ENCODE assay signal across 1 cellular context in the genomic region with DNA sequence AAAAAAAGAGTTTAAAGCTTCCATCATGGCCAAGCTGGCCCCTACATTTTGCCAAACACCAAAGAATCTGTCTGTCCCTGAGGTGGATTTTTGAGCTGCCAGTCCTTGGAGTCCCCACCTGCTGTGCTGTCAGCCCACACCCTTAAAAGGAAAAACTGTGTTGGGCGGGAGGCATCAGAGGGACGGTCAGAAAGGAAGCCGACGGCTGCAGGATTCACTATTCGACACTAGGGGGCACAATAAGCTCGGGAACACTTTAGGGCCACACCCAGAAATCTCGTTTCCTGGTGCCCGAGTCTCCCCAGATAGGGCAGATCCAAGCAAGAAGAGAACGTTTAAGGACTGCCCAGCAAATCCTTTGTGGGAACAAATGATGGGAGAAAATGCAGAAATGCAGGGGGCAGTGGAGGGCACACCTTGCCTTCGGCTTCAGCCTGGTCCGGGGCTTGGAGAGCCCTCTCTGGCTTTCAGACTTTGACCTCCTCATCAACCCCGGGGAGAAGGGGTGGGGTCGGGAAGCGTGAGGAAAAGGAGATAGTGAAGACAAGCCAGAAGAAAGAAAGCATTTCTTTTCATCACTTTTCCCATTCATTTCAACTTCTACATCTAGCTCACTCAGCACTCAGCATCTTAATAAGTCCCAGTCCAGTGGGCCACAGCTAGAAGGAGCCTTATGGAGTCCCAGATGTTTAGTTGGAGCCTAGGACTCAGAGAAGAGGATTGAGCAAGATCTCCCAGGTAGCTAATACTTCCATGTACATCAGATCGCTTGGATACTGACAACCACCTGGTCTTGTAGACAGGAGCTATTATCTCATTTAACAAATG.
A peak's percentile ranks its signal among the peaks of the same experiment; 100 is the strongest.
TF ChIP-seq lines count a peak whose summit lies in the region.

No MANE protein-coding gene starts in this region.

TF ChIP-seq in HepG2, 621 proteins besides CTCF, POLR2A, EP300 and RAD21 (continued from another document):
- TF ChIP-seq, protein P1, sequence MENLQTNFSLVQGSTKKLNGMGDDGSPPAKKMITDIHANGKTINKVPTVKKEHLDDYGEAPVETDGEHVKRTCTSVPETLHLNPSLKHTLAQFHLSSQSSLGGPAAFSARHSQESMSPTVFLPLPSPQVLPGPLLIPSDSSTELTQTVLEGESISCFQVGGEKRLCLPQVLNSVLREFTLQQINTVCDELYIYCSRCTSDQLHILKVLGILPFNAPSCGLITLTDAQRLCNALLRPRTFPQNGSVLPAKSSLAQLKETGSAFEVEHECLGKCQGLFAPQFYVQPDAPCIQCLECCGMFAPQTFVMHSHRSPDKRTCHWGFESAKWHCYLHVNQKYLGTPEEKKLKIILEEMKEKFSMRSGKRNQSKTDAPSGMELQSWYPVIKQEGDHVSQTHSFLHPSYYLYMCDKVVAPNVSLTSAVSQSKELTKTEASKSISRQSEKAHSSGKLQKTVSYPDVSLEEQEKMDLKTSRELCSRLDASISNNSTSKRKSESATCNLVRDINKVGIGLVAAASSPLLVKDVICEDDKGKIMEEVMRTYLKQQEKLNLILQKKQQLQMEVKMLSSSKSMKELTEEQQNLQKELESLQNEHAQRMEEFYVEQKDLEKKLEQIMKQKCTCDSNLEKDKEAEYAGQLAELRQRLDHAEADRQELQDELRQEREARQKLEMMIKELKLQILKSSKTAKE (CRISPR knock-in tag; IDR thresholded peaks at IDR 0.05; ENCODE audit: borderline replicate concordance), result no peak
- TF ChIP-seq ZNF563 (CRISPR knock-in tag; IDR thresholded peaks at IDR 0.05) (no peak), ZNF143 (CRISPR knock-in tag; IDR thresholded peaks at IDR 0.05) (no peak), ZNF337 (CRISPR knock-in tag; IDR thresholded peaks at IDR 0.05; ENCODE audit: borderline replicate concordance, low read depth) (no peak), ZNF546 (CRISPR knock-in tag; conservative IDR thresholded peaks at IDR 0.05) (no peak), NONO (IDR thresholded peaks at IDR 0.05) (no peak), NONO (CRISPR knock-in tag; conservative IDR thresholded peaks at IDR 0.05) (no peak), ZBTB42 (CRISPR knock-in tag; IDR thresholded peaks at IDR 0.05) (no peak), FOSL2 (CRISPR knock-in tag; IDR thresholded peaks at IDR 0.05) (0 out of 2 replicates have a peak, but pooled peaks have one; percentile 9), SALL1 (CRISPR knock-in tag; IDR thresholded peaks at IDR 0.05) (peak; percentile 50; the same call in 1 of the 2 replicates), HMGA1 (CRISPR knock-in tag; conservative IDR thresholded peaks at IDR 0.05) (no peak), ZC3H13 (CRISPR knock-in tag; IDR thresholded peaks at IDR 0.05) (no peak), XBP1 (CRISPR knock-in tag; IDR thresholded peaks at IDR 0.05) (no peak), HOXA7 (CRISPR knock-in tag; IDR thresholded peaks at IDR 0.05) (no peak), ZNF335 (CRISPR knock-in tag; IDR thresholded peaks at IDR 0.05) (peak; percentile 37; the same call in 1 of the 2 replicates), ZSCAN31 (CRISPR knock-in tag; IDR thresholded peaks at IDR 0.05; ENCODE audit: low read depth) (no peak), RBM22 (optimal IDR thresholded peaks at IDR 0.05; ENCODE audit: low read length) (no peak), ZNF496 (CRISPR knock-in tag; IDR thresholded peaks at IDR 0.05; ENCODE audit: insufficient replicate concordance) (no peak), MBD4 (IDR thresholded peaks at IDR 0.05; ENCODE audit: borderline replicate concordance, low read length) (no peak), ZNF331 (CRISPR knock-in tag; IDR thresholded peaks at IDR 0.05) (0 out of 2 replicates have a peak, but pooled peaks have one; percentile 23), ZKSCAN5 (CRISPR knock-in tag; IDR thresholded peaks at IDR 0.05) (no peak), ZNF7 (CRISPR knock-in tag; IDR thresholded peaks at IDR 0.05) (no peak), ARHGAP35 (CRISPR knock-in tag; IDR thresholded peaks at IDR 0.05; ENCODE audit: borderline replicate concordance) (no peak)
- TF ChIP-seq, protein P2, sequence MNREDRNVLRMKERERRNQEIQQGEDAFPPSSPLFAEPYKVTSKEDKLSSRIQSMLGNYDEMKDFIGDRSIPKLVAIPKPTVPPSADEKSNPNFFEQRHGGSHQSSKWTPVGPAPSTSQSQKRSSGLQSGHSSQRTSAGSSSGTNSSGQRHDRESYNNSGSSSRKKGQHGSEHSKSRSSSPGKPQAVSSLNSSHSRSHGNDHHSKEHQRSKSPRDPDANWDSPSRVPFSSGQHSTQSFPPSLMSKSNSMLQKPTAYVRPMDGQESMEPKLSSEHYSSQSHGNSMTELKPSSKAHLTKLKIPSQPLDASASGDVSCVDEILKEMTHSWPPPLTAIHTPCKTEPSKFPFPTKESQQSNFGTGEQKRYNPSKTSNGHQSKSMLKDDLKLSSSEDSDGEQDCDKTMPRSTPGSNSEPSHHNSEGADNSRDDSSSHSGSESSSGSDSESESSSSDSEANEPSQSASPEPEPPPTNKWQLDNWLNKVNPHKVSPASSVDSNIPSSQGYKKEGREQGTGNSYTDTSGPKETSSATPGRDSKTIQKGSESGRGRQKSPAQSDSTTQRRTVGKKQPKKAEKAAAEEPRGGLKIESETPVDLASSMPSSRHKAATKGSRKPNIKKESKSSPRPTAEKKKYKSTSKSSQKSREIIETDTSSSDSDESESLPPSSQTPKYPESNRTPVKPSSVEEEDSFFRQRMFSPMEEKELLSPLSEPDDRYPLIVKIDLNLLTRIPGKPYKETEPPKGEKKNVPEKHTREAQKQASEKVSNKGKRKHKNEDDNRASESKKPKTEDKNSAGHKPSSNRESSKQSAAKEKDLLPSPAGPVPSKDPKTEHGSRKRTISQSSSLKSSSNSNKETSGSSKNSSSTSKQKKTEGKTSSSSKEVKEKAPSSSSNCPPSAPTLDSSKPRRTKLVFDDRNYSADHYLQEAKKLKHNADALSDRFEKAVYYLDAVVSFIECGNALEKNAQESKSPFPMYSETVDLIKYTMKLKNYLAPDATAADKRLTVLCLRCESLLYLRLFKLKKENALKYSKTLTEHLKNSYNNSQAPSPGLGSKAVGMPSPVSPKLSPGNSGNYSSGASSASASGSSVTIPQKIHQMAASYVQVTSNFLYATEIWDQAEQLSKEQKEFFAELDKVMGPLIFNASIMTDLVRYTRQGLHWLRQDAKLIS (CRISPR knock-in tag; IDR thresholded peaks at IDR 0.05), result no peak
- TF ChIP-seq, protein P3, sequence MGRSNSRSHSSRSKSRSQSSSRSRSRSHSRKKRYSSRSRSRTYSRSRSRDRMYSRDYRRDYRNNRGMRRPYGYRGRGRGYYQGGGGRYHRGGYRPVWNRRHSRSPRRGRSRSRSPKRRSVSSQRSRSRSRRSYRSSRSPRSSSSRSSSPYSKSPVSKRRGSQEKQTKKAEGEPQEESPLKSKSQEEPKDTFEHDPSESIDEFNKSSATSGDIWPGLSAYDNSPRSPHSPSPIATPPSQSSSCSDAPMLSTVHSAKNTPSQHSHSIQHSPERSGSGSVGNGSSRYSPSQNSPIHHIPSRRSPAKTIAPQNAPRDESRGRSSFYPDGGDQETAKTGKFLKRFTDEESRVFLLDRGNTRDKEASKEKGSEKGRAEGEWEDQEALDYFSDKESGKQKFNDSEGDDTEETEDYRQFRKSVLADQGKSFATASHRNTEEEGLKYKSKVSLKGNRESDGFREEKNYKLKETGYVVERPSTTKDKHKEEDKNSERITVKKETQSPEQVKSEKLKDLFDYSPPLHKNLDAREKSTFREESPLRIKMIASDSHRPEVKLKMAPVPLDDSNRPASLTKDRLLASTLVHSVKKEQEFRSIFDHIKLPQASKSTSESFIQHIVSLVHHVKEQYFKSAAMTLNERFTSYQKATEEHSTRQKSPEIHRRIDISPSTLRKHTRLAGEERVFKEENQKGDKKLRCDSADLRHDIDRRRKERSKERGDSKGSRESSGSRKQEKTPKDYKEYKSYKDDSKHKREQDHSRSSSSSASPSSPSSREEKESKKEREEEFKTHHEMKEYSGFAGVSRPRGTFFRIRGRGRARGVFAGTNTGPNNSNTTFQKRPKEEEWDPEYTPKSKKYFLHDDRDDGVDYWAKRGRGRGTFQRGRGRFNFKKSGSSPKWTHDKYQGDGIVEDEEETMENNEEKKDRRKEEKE (IDR thresholded peaks at IDR 0.05), result no peak
- TF ChIP-seq, protein P4, sequence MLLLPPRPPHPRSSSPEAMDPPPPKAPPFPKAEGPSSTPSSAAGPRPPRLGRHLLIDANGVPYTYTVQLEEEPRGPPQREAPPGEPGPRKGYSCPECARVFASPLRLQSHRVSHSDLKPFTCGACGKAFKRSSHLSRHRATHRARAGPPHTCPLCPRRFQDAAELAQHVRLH (CRISPR knock-in tag; IDR thresholded peaks at IDR 0.05; ENCODE audit: borderline replicate concordance, low read depth), result no peak
- TF ChIP-seq, protein P5, sequence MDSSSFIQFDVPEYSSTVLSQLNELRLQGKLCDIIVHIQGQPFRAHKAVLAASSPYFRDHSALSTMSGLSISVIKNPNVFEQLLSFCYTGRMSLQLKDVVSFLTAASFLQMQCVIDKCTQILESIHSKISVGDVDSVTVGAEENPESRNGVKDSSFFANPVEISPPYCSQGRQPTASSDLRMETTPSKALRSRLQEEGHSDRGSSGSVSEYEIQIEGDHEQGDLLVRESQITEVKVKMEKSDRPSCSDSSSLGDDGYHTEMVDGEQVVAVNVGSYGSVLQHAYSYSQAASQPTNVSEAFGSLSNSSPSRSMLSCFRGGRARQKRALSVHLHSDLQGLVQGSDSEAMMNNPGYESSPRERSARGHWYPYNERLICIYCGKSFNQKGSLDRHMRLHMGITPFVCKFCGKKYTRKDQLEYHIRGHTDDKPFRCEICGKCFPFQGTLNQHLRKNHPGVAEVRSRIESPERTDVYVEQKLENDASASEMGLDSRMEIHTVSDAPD (CRISPR knock-in tag; IDR thresholded peaks at IDR 0.05), result no peak
- TF ChIP-seq, protein P6, sequence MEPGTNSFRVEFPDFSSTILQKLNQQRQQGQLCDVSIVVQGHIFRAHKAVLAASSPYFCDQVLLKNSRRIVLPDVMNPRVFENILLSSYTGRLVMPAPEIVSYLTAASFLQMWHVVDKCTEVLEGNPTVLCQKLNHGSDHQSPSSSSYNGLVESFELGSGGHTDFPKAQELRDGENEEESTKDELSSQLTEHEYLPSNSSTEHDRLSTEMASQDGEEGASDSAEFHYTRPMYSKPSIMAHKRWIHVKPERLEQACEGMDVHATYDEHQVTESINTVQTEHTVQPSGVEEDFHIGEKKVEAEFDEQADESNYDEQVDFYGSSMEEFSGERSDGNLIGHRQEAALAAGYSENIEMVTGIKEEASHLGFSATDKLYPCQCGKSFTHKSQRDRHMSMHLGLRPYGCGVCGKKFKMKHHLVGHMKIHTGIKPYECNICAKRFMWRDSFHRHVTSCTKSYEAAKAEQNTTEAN (CRISPR knock-in tag; conservative IDR thresholded peaks at IDR 0.05), result no peak
- TF ChIP-seq, protein P7, sequence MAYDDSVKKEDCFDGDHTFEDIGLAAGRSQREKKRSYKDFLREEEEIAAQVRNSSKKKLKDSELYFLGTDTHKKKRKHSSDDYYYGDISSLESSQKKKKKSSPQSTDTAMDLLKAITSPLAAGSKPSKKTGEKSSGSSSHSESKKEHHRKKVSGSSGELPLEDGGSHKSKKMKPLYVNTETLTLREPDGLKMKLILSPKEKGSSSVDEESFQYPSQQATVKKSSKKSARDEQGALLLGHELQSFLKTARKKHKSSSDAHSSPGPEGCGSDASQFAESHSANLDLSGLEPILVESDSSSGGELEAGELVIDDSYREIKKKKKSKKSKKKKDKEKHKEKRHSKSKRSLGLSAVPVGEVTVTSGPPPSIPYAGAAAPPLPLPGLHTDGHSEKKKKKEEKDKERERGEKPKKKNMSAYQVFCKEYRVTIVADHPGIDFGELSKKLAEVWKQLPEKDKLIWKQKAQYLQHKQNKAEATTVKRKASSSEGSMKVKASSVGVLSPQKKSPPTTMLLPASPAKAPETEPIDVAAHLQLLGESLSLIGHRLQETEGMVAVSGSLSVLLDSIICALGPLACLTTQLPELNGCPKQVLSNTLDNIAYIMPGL (CRISPR knock-in tag; IDR thresholded peaks at IDR 0.05; ENCODE audit: borderline replicate concordance in 1 of 2, low read depth in 1 of 2), result peak in 1 of 2 experiments; percentile 71; a peak in 3 of 4 replicates
- TF ChIP-seq, protein P8, sequence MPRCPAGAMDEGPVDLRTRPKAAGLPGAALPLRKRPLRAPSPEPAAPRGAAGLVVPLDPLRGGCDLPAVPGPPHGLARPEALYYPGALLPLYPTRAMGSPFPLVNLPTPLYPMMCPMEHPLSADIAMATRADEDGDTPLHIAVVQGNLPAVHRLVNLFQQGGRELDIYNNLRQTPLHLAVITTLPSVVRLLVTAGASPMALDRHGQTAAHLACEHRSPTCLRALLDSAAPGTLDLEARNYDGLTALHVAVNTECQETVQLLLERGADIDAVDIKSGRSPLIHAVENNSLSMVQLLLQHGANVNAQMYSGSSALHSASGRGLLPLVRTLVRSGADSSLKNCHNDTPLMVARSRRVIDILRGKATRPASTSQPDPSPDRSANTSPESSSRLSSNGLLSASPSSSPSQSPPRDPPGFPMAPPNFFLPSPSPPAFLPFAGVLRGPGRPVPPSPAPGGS (CRISPR knock-in tag; IDR thresholded peaks at IDR 0.05), result no peak
- TF ChIP-seq, protein P9, sequence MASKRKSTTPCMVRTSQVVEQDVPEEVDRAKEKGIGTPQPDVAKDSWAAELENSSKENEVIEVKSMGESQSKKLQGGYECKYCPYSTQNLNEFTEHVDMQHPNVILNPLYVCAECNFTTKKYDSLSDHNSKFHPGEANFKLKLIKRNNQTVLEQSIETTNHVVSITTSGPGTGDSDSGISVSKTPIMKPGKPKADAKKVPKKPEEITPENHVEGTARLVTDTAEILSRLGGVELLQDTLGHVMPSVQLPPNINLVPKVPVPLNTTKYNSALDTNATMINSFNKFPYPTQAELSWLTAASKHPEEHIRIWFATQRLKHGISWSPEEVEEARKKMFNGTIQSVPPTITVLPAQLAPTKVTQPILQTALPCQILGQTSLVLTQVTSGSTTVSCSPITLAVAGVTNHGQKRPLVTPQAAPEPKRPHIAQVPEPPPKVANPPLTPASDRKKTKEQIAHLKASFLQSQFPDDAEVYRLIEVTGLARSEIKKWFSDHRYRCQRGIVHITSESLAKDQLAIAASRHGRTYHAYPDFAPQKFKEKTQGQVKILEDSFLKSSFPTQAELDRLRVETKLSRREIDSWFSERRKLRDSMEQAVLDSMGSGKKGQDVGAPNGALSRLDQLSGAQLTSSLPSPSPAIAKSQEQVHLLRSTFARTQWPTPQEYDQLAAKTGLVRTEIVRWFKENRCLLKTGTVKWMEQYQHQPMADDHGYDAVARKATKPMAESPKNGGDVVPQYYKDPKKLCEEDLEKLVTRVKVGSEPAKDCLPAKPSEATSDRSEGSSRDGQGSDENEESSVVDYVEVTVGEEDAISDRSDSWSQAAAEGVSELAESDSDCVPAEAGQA (IDR thresholded peaks at IDR 0.05; ENCODE audit: low read depth), result no peak
- TF ChIP-seq, protein P9 (CRISPR knock-in tag; IDR thresholded peaks at IDR 0.05; ENCODE audit: borderline replicate concordance), result no peak
